8 cellular contexts compared by ENCODE assay signal in the genomic region with DNA sequence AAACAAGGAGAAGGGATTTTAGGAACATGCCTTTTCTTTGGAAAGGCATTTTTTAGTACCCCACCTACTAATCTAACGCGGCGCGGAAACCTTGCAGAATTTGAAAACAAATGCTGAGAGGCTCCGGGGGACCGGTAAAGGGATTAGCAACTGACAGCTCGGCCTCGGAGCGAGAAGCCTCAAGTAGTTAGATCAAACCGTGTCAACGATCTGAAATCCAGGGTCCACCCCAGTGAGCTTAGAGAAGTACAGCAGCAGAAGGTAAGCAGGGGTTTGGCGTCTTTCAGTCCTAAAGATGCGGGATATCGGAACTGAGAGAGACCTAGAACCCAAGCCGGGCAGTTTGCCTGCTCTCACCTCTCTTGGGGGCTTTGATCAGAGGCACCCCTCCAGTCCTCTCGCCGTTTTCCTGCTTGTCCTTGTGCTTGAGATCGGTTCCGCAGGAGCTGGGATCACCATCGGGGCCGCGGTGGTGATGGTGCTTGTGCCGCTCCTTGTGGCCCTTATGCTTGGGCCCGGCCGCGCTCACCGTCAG. TPM values are rescaled to one million over a fixed set of nuclear protein-coding genes. Genes with fewer than 3 reads are reported as not detected.
A peak's percentile ranks its signal among the peaks of the same experiment; 100 is the strongest.
DNase-seq lines count a peak whose midpoint lies in the region; ATAC-seq and TF ChIP-seq lines count a peak whose summit lies in the region.

No MANE protein-coding gene starts in this region.

- H2AFZ ChIP-seq in fibroblast of lung (ENCODE audit: low read length): peak overlapping the region; percentile 70

- peak overlapping the region; percentile 97 for H3K4me3 ChIP-seq in LNCaP clone FGC (ENCODE audit: low read depth, low read length)
- peak overlapping the region; percentile 71 to 99 (median 96) for H3K4me3 ChIP-seq in fibroblast of lung (replicated peaks in 1 of 4; ENCODE audit: control extremely low read depth in 1 of 4, insufficient read depth in 1 of 4, low read depth in 3 of 4, low read length in 4 of 4)
- H3K4me3 ChIP-seq in upper lobe of right lung: peak overlapping the region; percentile 83

- H3K36me3 Mint-ChIP-seq in natural killer cell treated with Interleukin-12 subunit alpha and Interleukin-12 subunit beta and Interleukin-15 and Interleukin-18, amount 100 ng/mL, for 72 hours: peaks cover 4% of the 10 kb centered on the region

- DNase-seq in Caki2 (ENCODE audit: low read depth) (peak; percentile 33), LNCaP clone FGC (ENCODE audit: low read depth) (no peak), fibroblast of lung (ENCODE audit: low read depth in 2 of 2) (peak; percentile 35 to 39), upper lobe of right lung (no peak)
- DNase-seq in activated CD4-positive, alpha-beta T cell treated with anti-CD3 and anti-CD28 coated beads, Interleukin-2, amount 50 U/mL, for 48 hours: peak; percentile 45 to 52
- DNase-seq in natural killer cell treated with Interleukin-12 subunit alpha and Interleukin-12 subunit beta and Interleukin-15 and Interleukin-18, amount 100 ng/mL, for 72 hours (ENCODE audit: low spot score): no peak

- peaks cover 53% of the 10 kb centered on the region for H3K79me2 ChIP-seq in fibroblast of lung (ENCODE audit: control insufficient read depth, insufficient read depth, low read length)

- H3K27me3 ChIP-seq in fibroblast of lung (ENCODE audit: control insufficient read depth, insufficient read depth, low read length) (no peaks in the 10 kb centered on the region), upper lobe of right lung (no peaks in the 10 kb centered on the region)

- peak overlapping the region; percentile 85 for H3K27ac ChIP-seq in fibroblast of lung (ENCODE audit: insufficient read depth, low read length)
- H3K27ac ChIP-seq in upper lobe of right lung: peak overlapping the region; percentile 95

- no peaks in the 10 kb centered on the region for H3K36me3 ChIP-seq in fibroblast of lung (ENCODE audit: control insufficient read depth, insufficient read depth, low read length)
- no peaks in the 10 kb centered on the region for H3K36me3 ChIP-seq in upper lobe of right lung

- peak overlapping the region; percentile 95 to 98 for H3K27ac Mint-ChIP-seq in natural killer cell treated with Interleukin-12 subunit alpha and Interleukin-12 subunit beta and Interleukin-15 and Interleukin-18, amount 100 ng/mL, for 72 hours

- in situ Hi-C loops in Caki2 (cut with HindIII; ENCODE audit: low pct_unique_long_range_greater_than_20kb, low sequenced_read_pairs): no loop called here

- peaks cover 18 to 33% of the 10 kb centered on the region in 2 donors for H3K4me1 Mint-ChIP-seq in natural killer cell treated with Interleukin-12 subunit alpha and Interleukin-12 subunit beta and Interleukin-15 and Interleukin-18, amount 100 ng/mL, for 72 hours (ENCODE audit: low read depth in 2 of 2)

- no peak for TF ChIP-seq CTCF in LNCaP clone FGC (IDR thresholded peaks at IDR 0.05; ENCODE audit: control insufficient read depth, extremely low read depth, insufficient read depth)
- no peak for TF ChIP-seq CTCF in fibroblast of lung (conservative IDR thresholded peaks at IDR 0.05 in 1 of 2, IDR thresholded peaks at IDR 0.05 in 1 of 2; ENCODE audit: low read depth in 1 of 2, low read length in 2 of 2)
- no peak for TF ChIP-seq CTCF in upper lobe of right lung (IDR thresholded peaks at IDR 0.05)

- H3K4me1 ChIP-seq in fibroblast of lung (ENCODE audit: control insufficient read depth, extremely low read depth, insufficient read depth, low read length) (no peaks in the 10 kb centered on the region), upper lobe of right lung (peaks cover 18% of the 10 kb centered on the region)

- peak overlapping the region; percentile 83 for H3K9ac ChIP-seq in fibroblast of lung (ENCODE audit: insufficient read depth, low read length)

- intact Hi-C loops in upper lobe of right lung (cut with DNase I): no loop called here

- H4K20me1 ChIP-seq in fibroblast of lung (ENCODE audit: control insufficient read depth, extremely low read depth, insufficient read depth, low read length): no peaks in the 10 kb centered on the region

- H3K27me3 Mint-ChIP-seq in natural killer cell treated with Interleukin-12 subunit alpha and Interleukin-12 subunit beta and Interleukin-15 and Interleukin-18, amount 100 ng/mL, for 72 hours: no peaks in the 10 kb centered on the region

- H3K4me3 Mint-ChIP-seq in natural killer cell treated with Interleukin-12 subunit alpha and Interleukin-12 subunit beta and Interleukin-15 and Interleukin-18, amount 100 ng/mL, for 72 hours: peak overlapping the region; percentile 99

- peak overlapping the region; percentile 38 for H3K4me2 ChIP-seq in fibroblast of lung (ENCODE audit: extremely low read depth, insufficient read depth, low read length)

- no peaks in the 10 kb centered on the region for H3K9me3 ChIP-seq in fibroblast of lung (ENCODE audit: control insufficient read depth, insufficient read depth, low read depth, low read length)
- H3K9me3 ChIP-seq in upper lobe of right lung: no peaks in the 10 kb centered on the region

- ATAC-seq in GM19467 (IDR thresholded peaks at IDR 0.05; ENCODE audit: unreplicated experiment): peak; percentile 1
- no peak for ATAC-seq in natural killer cell treated with Interleukin-12 subunit alpha and Interleukin-12 subunit beta and Interleukin-15 and Interleukin-18, amount 100 ng/mL, for 72 hours
- ATAC-seq in upper lobe of right lung: peak; percentile 58
- ATAC-seq in HG03432 (IDR thresholded peaks at IDR 0.05; ENCODE audit: unreplicated experiment): no peak

- H3K9me3 Mint-ChIP-seq in natural killer cell treated with Interleukin-12 subunit alpha and Interleukin-12 subunit beta and Interleukin-15 and Interleukin-18, amount 100 ng/mL, for 72 hours: no peaks in the 10 kb centered on the region

RNA-seq across cellular contexts. Expression of gene RSBN1, which starts 0.9 kb away (rescaled TPM):
- 6.1 and 9.9 TPM in 2 replicates for total RNA-seq in Caki2 (2014; rRNA removed; shearing (Covaris generic); ENCODE audit: low replicate concordance)
- total RNA-seq in fibroblast of lung (8.7 and 9.4 TPM in 2 replicates), upper lobe of right lung (23.2 TPM)
- polyA plus RNA-seq in fibroblast of lung: 6.4 and 10.2 TPM in 2 replicates
- polyA plus RNA-seq in fibroblast of lung (2012): 4.2 and 4.8 TPM in 2 replicates
- 1.4 and 4.0 TPM in 2 replicates for polyA minus RNA-seq in fibroblast of lung (ENCODE audit: low replicate concordance)
- 10 to 100 TPM; 18.7 to 27.7 TPM for total RNA-seq in natural killer cell treated with Interleukin-12 subunit alpha and Interleukin-12 subunit beta and Interleukin-15 and Interleukin-18, amount 100 ng/mL, for 72 hours

RNA-seq across cellular contexts. Expression of gene PHTF1, which starts 52.1 kb away (rescaled TPM):
- total RNA-seq in Caki2 (2014; rRNA removed; shearing (Covaris generic); ENCODE audit: low replicate concordance): 13.3 and 21.2 TPM in 2 replicates
- total RNA-seq in fibroblast of lung (33.4 and 36.3 TPM in 2 replicates), upper lobe of right lung (18.9 TPM)
- polyA plus RNA-seq in fibroblast of lung: 15.4 and 16.9 TPM in 2 replicates
- 18.1 and 20.1 TPM in 2 replicates for polyA plus RNA-seq in fibroblast of lung (2012)
- polyA minus RNA-seq in fibroblast of lung (ENCODE audit: low replicate concordance): 4.7 and 7.0 TPM in 2 replicates
- 10 to 100 TPM; 29.0 to 44.0 TPM for total RNA-seq in natural killer cell treated with Interleukin-12 subunit alpha and Interleukin-12 subunit beta and Interleukin-15 and Interleukin-18, amount 100 ng/mL, for 72 hours

Comparison
In these comparisons a context has a peak if more than half of its experiments do, and no peak if none do; other contexts are left out.
1. DNase-seq: peak in Caki2 (single experiment), activated CD4-positive, alpha-beta T cell treated with anti-CD3 and anti-CD28 coated beads, Interleukin-2, amount 50 U/mL, for 48 hours (2 of 2) and fibroblast of lung (2 of 2); none in LNCaP clone FGC (single experiment), natural killer cell treated with Interleukin-12 subunit alpha and Interleukin-12 subunit beta and Interleukin-15 and Interleukin-18, amount 100 ng/mL, for 72 hours (single experiment) and upper lobe of right lung (single experiment).
2. ATAC-seq: peak in GM19467 (single experiment) and upper lobe of right lung (single experiment); none in natural killer cell treated with Interleukin-12 subunit alpha and Interleukin-12 subunit beta and Interleukin-15 and Interleukin-18, amount 100 ng/mL, for 72 hours (0 of 2) and HG03432 (single experiment).
3. Peak in every context shown above with its lines, with median percentiles within 50 percentile points of each other: H3K4me3 ChIP-seq.